Comparison of ENCODE assay signal across 21 cellular contexts in the genomic region with DNA sequence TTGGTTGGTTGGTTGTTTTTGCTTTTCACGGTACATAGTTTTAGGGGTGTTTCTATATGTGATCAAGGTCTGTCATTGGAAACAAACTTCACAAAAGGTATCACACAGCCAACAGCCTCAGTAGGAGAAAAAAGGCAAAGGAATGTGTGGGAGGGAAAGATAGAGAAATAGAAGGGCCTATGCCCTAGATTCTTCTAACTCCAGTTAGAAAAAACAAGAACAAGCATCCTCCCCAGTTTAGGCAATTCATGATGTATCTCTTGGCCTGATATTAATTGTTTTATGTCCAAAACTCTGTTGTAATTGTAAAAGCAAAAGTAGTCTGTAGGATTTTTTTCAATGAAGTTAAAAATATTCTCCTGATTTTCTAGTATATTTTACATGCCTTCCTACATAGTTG.
"Had no signal": no experiment of that assay in that cellular context is flagged by ENCODE, and none has a peak within 500 bp of the region (broad histone marks: within the 10 kb centered on the region; RNA-seq: fewer than 3 reads in every experiment).

No MANE protein-coding gene starts in this region.

- H3K4me1 ChIP-seq: left lung, psoas muscle, spleen, tibial nerve, upper lobe of left lung had no signal

- H3K27me3 ChIP-seq: left lung, ovary, spleen, tibial nerve, upper lobe of left lung had no signal

- H3K27me3 Mint-ChIP-seq: effector memory CD8-positive, alpha-beta T cell; stimulated activated memory B cell treated with anti-CD40 and anti-IgM and Interleukin-4, amounts not matched to agents 10 μg/mL and 1 μg/mL and 100 μg/mL, for 72 hours had no signal

- DNase-seq: dermis blood vessel endothelial cell; effector memory CD8-positive, alpha-beta T cell; head of caudate nucleus; kidney; left lung; mesendoderm; naive thymus-derived CD8-positive, alpha-beta T cell; occipital lobe; posterior cingulate gyrus; psoas muscle; right cardiac atrium; spleen; stimulated activated CD4-positive, alpha-beta T cell treated with anti-CD3 and anti-CD28 coated beads, Interleukin-4, amount 100 ng/mL, for 4 hours; stimulated activated naive CD8-positive, alpha-beta T cell treated with anti-CD3 and anti-CD28 coated beads, Interleukin-15, Interleukin-2, amounts not matched to agents 100 U/mL and 50 U/mL, for 24 hours; upper lobe of left lung had no signal

- H3K36me3 Mint-ChIP-seq: naive thymus-derived CD8-positive, alpha-beta T cell; stimulated activated memory B cell treated with anti-CD40 and anti-IgM and Interleukin-4, amounts not matched to agents 10 μg/mL and 1 μg/mL and 100 μg/mL, for 72 hours had no signal

- H3K4me1 Mint-ChIP-seq: naive thymus-derived CD8-positive, alpha-beta T cell; stimulated activated memory B cell treated with anti-CD40 and anti-IgM and Interleukin-4, amounts not matched to agents 10 μg/mL and 1 μg/mL and 100 μg/mL, for 72 hours had no signal

- H3K9me3 Mint-ChIP-seq: effector memory CD8-positive, alpha-beta T cell; stimulated activated memory B cell treated with anti-CD40 and anti-IgM and Interleukin-4, amounts not matched to agents 10 μg/mL and 1 μg/mL and 100 μg/mL, for 72 hours had no signal

- H3K4me3 Mint-ChIP-seq: effector memory CD8-positive, alpha-beta T cell; naive thymus-derived CD8-positive, alpha-beta T cell; stimulated activated memory B cell treated with anti-CD40 and anti-IgM and Interleukin-4, amounts not matched to agents 10 μg/mL and 1 μg/mL and 100 μg/mL, for 72 hours had no signal

- H3K9me3 ChIP-seq: left lung, ovary, psoas muscle, spleen, thoracic aorta, tibial nerve, upper lobe of left lung had no signal

- H3K27ac Mint-ChIP-seq: effector memory CD8-positive, alpha-beta T cell; naive thymus-derived CD8-positive, alpha-beta T cell; stimulated activated memory B cell treated with anti-CD40 and anti-IgM and Interleukin-4, amounts not matched to agents 10 μg/mL and 1 μg/mL and 100 μg/mL, for 72 hours had no signal

- ATAC-seq: effector memory CD8-positive, alpha-beta T cell; left lung; naive thymus-derived CD8-positive, alpha-beta T cell; psoas muscle; right cardiac atrium; stimulated activated memory B cell treated with anti-CD40 and anti-IgM and Interleukin-4, amounts not matched to agents 10 μg/mL and 1 μg/mL and 100 μg/mL, for 72 hours; stimulated activated naive CD8-positive, alpha-beta T cell treated with anti-CD3 and anti-CD28 coated beads, Interleukin-15, Interleukin-2, amounts not matched to agents 100 U/mL and 50 U/mL, for 24 hours had no signal

- H3K36me3 ChIP-seq: left lung, ovary, spleen, thoracic aorta, tibial nerve, upper lobe of left lung had no signal

- H3K4me3 ChIP-seq: coronary artery, left lung, ovary, psoas muscle, skin epidermis, spleen, thoracic aorta, tibial nerve, upper lobe of left lung had no signal

- H3K27ac ChIP-seq: coronary artery, left lung, psoas muscle, skin epidermis, spleen, thoracic aorta, tibial nerve, upper lobe of left lung had no signal
